ENCODE assay signal across 21 cellular contexts in the genomic region with DNA sequence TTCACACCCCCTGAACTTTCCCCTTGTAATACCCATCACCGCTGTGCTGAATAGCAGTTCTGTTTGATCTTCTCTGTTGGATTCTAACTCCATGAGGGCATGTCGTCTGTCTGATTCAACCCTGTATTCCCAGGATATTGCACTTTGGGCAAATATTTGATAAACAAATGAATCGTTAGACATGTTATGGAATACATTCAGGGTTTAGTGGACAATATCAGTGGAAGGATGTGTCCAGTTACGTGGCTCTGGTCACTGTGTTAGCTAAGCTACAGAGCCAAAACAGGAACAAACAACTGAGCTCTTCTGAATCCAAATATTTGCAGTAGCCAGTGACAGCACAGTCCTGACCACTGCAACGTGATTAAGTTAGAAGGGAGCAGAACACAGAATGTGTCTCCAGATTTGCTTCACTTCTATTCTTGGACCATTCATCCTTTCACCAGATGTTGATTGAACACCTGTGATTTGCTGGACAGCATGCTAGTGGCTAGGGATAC. TPM values are rescaled to one million over a fixed set of nuclear protein-coding genes. Genes with fewer than 3 reads are reported as not detected.
DNase-seq lines count a peak whose midpoint lies in the region; ATAC-seq and TF ChIP-seq lines count a peak whose summit lies in the region.
"Had no signal": no experiment of that assay in that cellular context is flagged by ENCODE, and none has a peak within 500 bp of the region (broad histone marks: within the 10 kb centered on the region; RNA-seq: fewer than 3 reads in every experiment).

No MANE protein-coding gene starts in this region.

- H3K4me1 ChIP-seq in esophagus muscularis mucosa (peaks cover 61 to 91% (median 78%) of the 10 kb centered on the region in 4 donors), lower lobe of right lung (peaks cover 13% of the 10 kb centered on the region), skeletal muscle tissue (ENCODE audit: control insufficient read depth in 3 of 3, insufficient read depth in 3 of 3, low read length in 3 of 3) (peaks cover 53 to 64% (median 62%) of the 10 kb centered on the region in 3 donors)

- H3K27ac Mint-ChIP-seq in activated CD4-positive, alpha-beta memory T cell treated with anti-CD3 and anti-CD28 coated beads, Interleukin-2, amount 10 ng/mL, durations not matched to agents 7 days and 5 days = no peak overlapping the region
- H3K27ac Mint-ChIP-seq: activated CD4-positive, alpha-beta T cell treated with anti-CD3 and anti-CD28 coated beads for 36 hours; activated CD8-positive, alpha-beta memory T cell treated with anti-CD3 and anti-CD28 coated beads, Interleukin-2, amount 10 ng/mL, durations not matched to agents 7 days and 5 days; activated naive CD4-positive, alpha-beta T cell treated with anti-CD3 and anti-CD28 coated beads, Interleukin-2, amount 50 U/mL, for 24 hours; activated T-helper 1 cell treated with anti-CD3 and anti-CD28 coated beads, Interleukin-12 subunit alpha, Interleukin-12 subunit beta, Interleukin-2, Interleukin-4 antibody, amounts not matched to agents 30 ng/mL and 10 ng/mL and 1 ng/mL, durations not matched to agents 14 hours and 24 hours and 36 hours; effector memory CD8-positive, alpha-beta T cell had no signal

- peak; percentile 31 to 57 for ATAC-seq in lower lobe of right lung
- ATAC-seq: activated CD4-positive, alpha-beta T cell treated with anti-CD3 and anti-CD28 coated beads for 36 hours; activated CD8-positive, alpha-beta memory T cell treated with anti-CD3 and anti-CD28 coated beads, Interleukin-2, amount 10 ng/mL, durations not matched to agents 7 days and 5 days; effector memory CD8-positive, alpha-beta T cell had no signal

- no peaks in the 10 kb centered on the region for H3K27me3 ChIP-seq in esophagus muscularis mucosa
- no peaks in the 10 kb centered on the region for H3K27me3 ChIP-seq in lower lobe of right lung (ENCODE audit: low read depth)
- H3K27me3 ChIP-seq in skeletal muscle tissue (ENCODE audit: control insufficient read depth in 3 of 3, insufficient read depth in 3 of 3, low read length in 3 of 3) = no peaks in the 10 kb centered on the region
- H3K27me3 ChIP-seq: ascending aorta had no signal

- POLR2A ChIA-PET in activated CD4-positive, alpha-beta memory T cell treated with anti-CD3 and anti-CD28 coated beads, Interleukin-2, amount 10 ng/mL, durations not matched to agents 7 days and 5 days (lab: Charles Lee) = no interaction called here

- CTCF ChIA-PET in activated CD4-positive, alpha-beta memory T cell treated with anti-CD3 and anti-CD28 coated beads, Interleukin-2, amount 10 ng/mL, durations not matched to agents 7 days and 5 days (lab: Charles Lee) = no interaction called here

- no peak overlapping the region for H3K4me3 Mint-ChIP-seq in activated CD4-positive, alpha-beta memory T cell treated with anti-CD3 and anti-CD28 coated beads, Interleukin-2, amount 10 ng/mL, durations not matched to agents 7 days and 5 days
- H3K4me3 Mint-ChIP-seq: activated CD4-positive, alpha-beta T cell treated with anti-CD3 and anti-CD28 coated beads for 36 hours; activated CD8-positive, alpha-beta memory T cell treated with anti-CD3 and anti-CD28 coated beads, Interleukin-2, amount 10 ng/mL, durations not matched to agents 7 days and 5 days; activated naive CD4-positive, alpha-beta T cell treated with anti-CD3 and anti-CD28 coated beads, Interleukin-2, amount 50 U/mL, for 24 hours; activated T-helper 1 cell treated with anti-CD3 and anti-CD28 coated beads, Interleukin-12 subunit alpha, Interleukin-12 subunit beta, Interleukin-2, Interleukin-4 antibody, amounts not matched to agents 30 ng/mL and 10 ng/mL and 1 ng/mL, durations not matched to agents 14 hours and 24 hours and 36 hours; effector memory CD8-positive, alpha-beta T cell had no signal

- H3K27ac ChIP-seq in esophagus muscularis mucosa (replicated peaks in 1 of 4) = peak overlapping the region; percentile 36 to 62 (median 52)
- no peak overlapping the region for H3K27ac ChIP-seq in lower lobe of right lung
- peak overlapping the region; percentile 32 for H3K27ac ChIP-seq in skeletal muscle tissue (ENCODE audit: low read depth, low read length)
- H3K27ac ChIP-seq: ascending aorta, C4-2B had no signal

- H3K36me3 ChIP-seq in esophagus muscularis mucosa (peaks cover 0 to 23% (median 11%) of the 10 kb centered on the region in 4 donors), lower lobe of right lung (no peaks in the 10 kb centered on the region), skeletal muscle tissue (ENCODE audit: control insufficient read depth in 3 of 3, insufficient read depth in 3 of 3, low read length in 3 of 3) (peaks cover 25 to 42% (median 29%) of the 10 kb centered on the region in 3 donors)

- no peaks in the 10 kb centered on the region for H3K36me3 Mint-ChIP-seq in activated CD4-positive, alpha-beta memory T cell treated with anti-CD3 and anti-CD28 coated beads, Interleukin-2, amount 10 ng/mL, durations not matched to agents 7 days and 5 days (ENCODE audit: low read depth)
- H3K36me3 Mint-ChIP-seq: activated CD8-positive, alpha-beta memory T cell treated with anti-CD3 and anti-CD28 coated beads, Interleukin-2, amount 10 ng/mL, durations not matched to agents 7 days and 5 days; activated naive CD4-positive, alpha-beta T cell treated with anti-CD3 and anti-CD28 coated beads, Interleukin-2, amount 50 U/mL, for 24 hours had no signal

- H3K4me3 ChIP-seq in esophagus muscularis mucosa (no peak overlapping the region), lower lobe of right lung (no peak overlapping the region), skeletal muscle tissue (ENCODE audit: low read length in 3 of 3) (no peak overlapping the region)
- H3K4me3 ChIP-seq: ascending aorta had no signal

- peak overlapping the region in 1 of 3 donors; percentile 38 for H3K9ac ChIP-seq in skeletal muscle tissue (ENCODE audit: low read depth in 1 of 3, low read length in 3 of 3)

- H3K9me3 ChIP-seq in esophagus muscularis mucosa = no peaks in the 10 kb centered on the region
- no peaks in the 10 kb centered on the region for H3K9me3 ChIP-seq in lower lobe of right lung
- no peaks in the 10 kb centered on the region for H3K9me3 ChIP-seq in skeletal muscle tissue (ENCODE audit: control insufficient read depth in 3 of 3, low read length in 3 of 3)
- H3K9me3 ChIP-seq: ascending aorta had no signal

- intact Hi-C loops in esophagus muscularis mucosa (cut with DNase I) = no loop called here
- intact Hi-C loops in lower lobe of right lung (cut with DNase I) = no loop called here

- TF ChIP-seq EP300 in esophagus muscularis mucosa (IDR thresholded peaks at IDR 0.05) = no peak

- DNase-seq in NCI-H69 (lab: John Stamatoyannopoulos, UW) (peak; percentile 87), esophagus muscularis mucosa (ENCODE audit: extremely low spot score) (no peak), lower lobe of right lung (no peak), middle frontal gyrus (ENCODE audit: extremely low spot score, low spot score) (no peak), NCI-H2107 (lab: John Stamatoyannopoulos, UW) (no peak), NCI-H2081 treated with DMSO at 0.1 percent for 48 hours (lab: John Stamatoyannopoulos, UW) (no peak)
- no peak for DNase-seq in activated CD4-positive, alpha-beta memory T cell treated with anti-CD3 and anti-CD28 coated beads, Interleukin-2, amount 10 ng/mL, durations not matched to agents 7 days and 5 days
- DNase-seq: activated CD4-positive, alpha-beta T cell treated with anti-CD3 and anti-CD28 coated beads for 36 hours; activated CD8-positive, alpha-beta memory T cell treated with anti-CD3 and anti-CD28 coated beads, Interleukin-2, amount 10 ng/mL, durations not matched to agents 7 days and 5 days; effector memory CD8-positive, alpha-beta T cell; Karpas-422; NCI-H1092; NCI-H526; nucleus accumbens; retina; SHP77 had no signal

- no peaks in the 10 kb centered on the region for H3K9me3 Mint-ChIP-seq in activated CD4-positive, alpha-beta memory T cell treated with anti-CD3 and anti-CD28 coated beads, Interleukin-2, amount 10 ng/mL, durations not matched to agents 7 days and 5 days
- H3K9me3 Mint-ChIP-seq: activated naive CD4-positive, alpha-beta T cell treated with anti-CD3 and anti-CD28 coated beads, Interleukin-2, amount 50 U/mL, for 24 hours; activated T-helper 1 cell treated with anti-CD3 and anti-CD28 coated beads, Interleukin-12 subunit alpha, Interleukin-12 subunit beta, Interleukin-2, Interleukin-4 antibody, amounts not matched to agents 30 ng/mL and 10 ng/mL and 1 ng/mL, durations not matched to agents 14 hours and 24 hours and 36 hours; effector memory CD8-positive, alpha-beta T cell had no signal

- H3K27me3 Mint-ChIP-seq in activated CD4-positive, alpha-beta memory T cell treated with anti-CD3 and anti-CD28 coated beads, Interleukin-2, amount 10 ng/mL, durations not matched to agents 7 days and 5 days = peaks cover 2% of the 10 kb centered on the region
- H3K27me3 Mint-ChIP-seq: activated CD8-positive, alpha-beta memory T cell treated with anti-CD3 and anti-CD28 coated beads, Interleukin-2, amount 10 ng/mL, durations not matched to agents 7 days and 5 days; activated naive CD4-positive, alpha-beta T cell treated with anti-CD3 and anti-CD28 coated beads, Interleukin-2, amount 50 U/mL, for 24 hours; effector memory CD8-positive, alpha-beta T cell had no signal

- no peak for TF ChIP-seq POLR2A in esophagus muscularis mucosa (IDR thresholded peaks at IDR 0.05; ENCODE audit: low read depth)

- H3K4me1 Mint-ChIP-seq in activated CD4-positive, alpha-beta memory T cell treated with anti-CD3 and anti-CD28 coated beads, Interleukin-2, amount 10 ng/mL, durations not matched to agents 7 days and 5 days = no peaks in the 10 kb centered on the region
- H3K4me1 Mint-ChIP-seq: activated CD4-positive, alpha-beta T cell treated with anti-CD3 and anti-CD28 coated beads for 36 hours; activated CD8-positive, alpha-beta memory T cell treated with anti-CD3 and anti-CD28 coated beads, Interleukin-2, amount 10 ng/mL, durations not matched to agents 7 days and 5 days; activated naive CD4-positive, alpha-beta T cell treated with anti-CD3 and anti-CD28 coated beads, Interleukin-2, amount 50 U/mL, for 24 hours had no signal

- TF ChIP-seq CTCF in esophagus muscularis mucosa (IDR thresholded peaks at IDR 0.05) (no peak), lower lobe of right lung (IDR thresholded peaks at IDR 0.05) (no peak)

- 57% methylated on average over 5 of the region's 5 CpGs for WGBS in esophagus muscularis mucosa

RNA-seq across cellular contexts. Expression of a gene that starts 13.2 kb away (rescaled TPM):
- total RNA-seq in esophagus muscularis mucosa (10 to 100 TPM; 29.5 to 57.0 (median 41.3) TPM), lower lobe of right lung (11.4 TPM), skeletal muscle tissue (37.6 TPM)
- under 1 TPM in 1 of 2 experiments, not detected in 1; 0.08 TPM for total RNA-seq in activated CD4-positive, alpha-beta memory T cell treated with anti-CD3 and anti-CD28 coated beads, Interleukin-2, amount 10 ng/mL, durations not matched to agents 7 days and 5 days
- total RNA-seq: activated CD4-positive, alpha-beta T cell treated with anti-CD3 and anti-CD28 coated beads for 36 hours; activated CD8-positive, alpha-beta memory T cell treated with anti-CD3 and anti-CD28 coated beads, Interleukin-2, amount 10 ng/mL, durations not matched to agents 7 days and 5 days; activated T-helper 1 cell treated with anti-CD3 and anti-CD28 coated beads, Interleukin-12 subunit alpha, Interleukin-12 subunit beta, Interleukin-2, Interleukin-4 antibody, amounts not matched to agents 30 ng/mL and 10 ng/mL and 1 ng/mL, durations not matched to agents 14 hours and 24 hours and 36 hours had no signal
